In genomic region chr7:108328174-108328651, GRCh38 we compare ENCODE assay signal across 1 cellular context.
TF ChIP-seq lines count a peak whose summit lies in the region.

No MANE protein-coding gene starts in this region.

TF ChIP-seq in H1, 55 proteins besides CTCF, POLR2A, EP300 and RAD21 (continued from another document):
- TF ChIP-seq CHD7 (IDR thresholded peaks at IDR 0.05; ENCODE audit: insufficient replicate concordance, low read length) (no peak), TAF1 (IDR thresholded peaks at IDR 0.05; ENCODE audit: low read depth, low read length) (no peak), BRCA1 (IDR thresholded peaks at IDR 0.05; ENCODE audit: low read depth, low read length) (no peak), TAF7 (optimal IDR thresholded peaks at IDR 0.05; ENCODE audit: borderline replicate concordance, low read depth, low read length) (no peak), KDM5A (IDR thresholded peaks at IDR 0.05; ENCODE audit: low read length) (no peak), PHF8 (conservative IDR thresholded peaks at IDR 0.05; ENCODE audit: low read depth, low read length) (no peak), BACH1 (IDR thresholded peaks at IDR 0.05; ENCODE audit: low read length) (no peak), SP1 (IDR thresholded peaks at IDR 0.05; ENCODE audit: low read depth, low read length) (no peak), MAX (IDR thresholded peaks at IDR 0.05) (no peak)
